ENCODE assay signal across 8 cellular contexts in genomic region chr6:26025047-26025893, GRCh38.
DNase-seq lines count a peak whose midpoint lies in the region; ATAC-seq and TF ChIP-seq lines count a peak whose summit lies in the region.

No MANE protein-coding gene starts in this region.

- H3K36me3 Mint-ChIP-seq in H9 (ENCODE audit: insufficient read depth in 1 of 3, low read depth in 3 of 3) = no peaks in the 10 kb centered on the region

- no peak overlapping the region for H3K18ac ChIP-seq in H9 (ENCODE audit: insufficient read length, low read depth, low read length)

- no peak overlapping the region for H4K5ac ChIP-seq in H9 (ENCODE audit: insufficient read length, low read depth, low read length)

- no peak for TF ChIP-seq CTCF in H9 (conservative IDR thresholded peaks at IDR 0.05)
- TF ChIP-seq CTCF in fibroblast of mammary gland (conservative IDR thresholded peaks at IDR 0.05; ENCODE audit: control insufficient read depth, insufficient read depth, low read depth, low read length) = no peak
- TF ChIP-seq CTCF in parathyroid adenoma (IDR thresholded peaks at IDR 0.05) = no peak

- H3T11ph ChIP-seq in H9 (ENCODE audit: low read length) = no peak overlapping the region

- peak overlapping the region in 2 of 3 experiments; percentile 89 to 99; a peak in 4 of 7 replicates for H3K27ac Mint-ChIP-seq in H9

- H3K79me2 ChIP-seq in H9 (ENCODE audit: insufficient read depth, low read length) (no peaks in the 10 kb centered on the region), parathyroid adenoma (no peaks in the 10 kb centered on the region)

- H3K36me3 ChIP-seq in parathyroid adenoma (ENCODE audit: control insufficient read depth, insufficient read depth, low read length) = no peaks in the 10 kb centered on the region

- H3K4ac ChIP-seq in H9 (ENCODE audit: low read depth, low read length) = no peak overlapping the region

- no peaks in the 10 kb centered on the region; the same call in 1 of the 2 replicates for H3K27me3 Mint-ChIP-seq in H9 (ENCODE audit: low read depth)

- no peaks in the 10 kb centered on the region for H3K79me1 ChIP-seq in H9 (ENCODE audit: insufficient read depth, low read depth, low read length, poor library complexity, severe bottlenecking)

- H2BK120ac ChIP-seq in H9 (ENCODE audit: low read depth, low read length, poor library complexity, severe bottlenecking) = no peak overlapping the region

- DNase-seq in H9 = no peak
- DNase-seq in SW480 (ENCODE audit: low spot score) = peak; percentile 59
- peak; percentile 81 for DNase-seq in fibroblast of mammary gland (ENCODE audit: low read depth)
- DNase-seq in retina = no peak

- no peak overlapping the region for H2BK5ac ChIP-seq in H9 (ENCODE audit: insufficient read length, low read length)

- H4K20me1 ChIP-seq in H9 (ENCODE audit: control insufficient read depth, insufficient read depth, insufficient read length) = no peaks in the 10 kb centered on the region

- no peak overlapping the region for H3K23ac ChIP-seq in H9 (ENCODE audit: insufficient read length, low read depth, low read length)

- H2BK12ac ChIP-seq in H9 (ENCODE audit: insufficient read length, low read depth, low read length) = no peak overlapping the region

- H3K9me3 ChIP-seq in H9 (ENCODE audit: control insufficient read depth, low read depth, low read length) (no peaks in the 10 kb centered on the region), parathyroid adenoma (ENCODE audit: control insufficient read depth, low read length) (no peaks in the 10 kb centered on the region)

- no peak overlapping the region for H2BK15ac ChIP-seq in H9 (ENCODE audit: low read depth, low read length)

- no peak for ATAC-seq in HG03469 (IDR thresholded peaks at IDR 0.05; ENCODE audit: unreplicated experiment)
- no peak for ATAC-seq in HG03039 (IDR thresholded peaks at IDR 0.05; ENCODE audit: unreplicated experiment)
- no peak for ATAC-seq in HG03460 (IDR thresholded peaks at IDR 0.05; ENCODE audit: unreplicated experiment)

- H3K27me3 ChIP-seq in H9 (ENCODE audit: insufficient read depth, low read length) = no peaks in the 10 kb centered on the region
- H3K27me3 ChIP-seq in parathyroid adenoma (ENCODE audit: control insufficient read depth, insufficient read depth, low read length) = no peaks in the 10 kb centered on the region

- H3K4me3 ChIP-seq in fibroblast of mammary gland (ENCODE audit: control insufficient read depth, low read depth, low read length) (no peak overlapping the region), parathyroid adenoma (ENCODE audit: low read depth, low read length) (no peak overlapping the region)

- H3K9me3 Mint-ChIP-seq in H9 = no peaks in the 10 kb centered on the region; a peak in 1 of 5 replicates

- peaks cover 12% of the 10 kb centered on the region for H3K23me2 ChIP-seq in H9 (ENCODE audit: insufficient read length, low read depth, low read length, poor library complexity, severe bottlenecking)

- no peak overlapping the region; the same call in 1 of the 2 replicates for H3K14ac ChIP-seq in H9 (ENCODE audit: insufficient read depth, low read length)

- H3K9ac ChIP-seq in H9 (ENCODE audit: extremely low read depth, insufficient read length, low read length) (no peak overlapping the region), parathyroid adenoma (no peak overlapping the region)

- H3K4me1 ChIP-seq in H9 (ENCODE audit: insufficient read depth, low read length) = no peaks in the 10 kb centered on the region; the same call in 1 of the 2 replicates
- peaks cover 12% of the 10 kb centered on the region for H3K4me1 ChIP-seq in parathyroid adenoma

- peak overlapping the region in 1 of 2 experiments; percentile 96; a peak in 3 of 5 replicates for H3K4me3 Mint-ChIP-seq in H9

- no peak overlapping the region for H3K56ac ChIP-seq in H9 (ENCODE audit: insufficient read length, low read depth, low read length)

- peak overlapping the region; percentile 34 for H2BK20ac ChIP-seq in H9 (ENCODE audit: low read depth, low read length, poor library complexity, severe bottlenecking)

- H4K91ac ChIP-seq in H9 (ENCODE audit: insufficient read length, low read depth, low read length) = no peak overlapping the region

- H3K4me2 ChIP-seq in H9 (ENCODE audit: insufficient read depth, insufficient read length, low read length) (no peak overlapping the region), parathyroid adenoma (ENCODE audit: low read length) (peak overlapping the region; percentile 98)

- H3K27ac ChIP-seq in H9 (ENCODE audit: insufficient read length, low read depth, low read length) = peak overlapping the region; percentile 29
- H3K27ac ChIP-seq in parathyroid adenoma = peak overlapping the region; percentile 96

- no peak overlapping the region for H2AFZ ChIP-seq in H9 (ENCODE audit: low read length)
- H2AFZ ChIP-seq in parathyroid adenoma = peak overlapping the region; percentile 65

- H2AK5ac ChIP-seq in H9 (ENCODE audit: insufficient read length, low read length) = no peak overlapping the region

- no peak overlapping the region for H4K8ac ChIP-seq in H9 (replicated peaks; ENCODE audit: insufficient read length, low read depth, low read length)

- peaks cover 67 to 71% of the 10 kb centered on the region in 2 experiments for H3K4me1 Mint-ChIP-seq in H9

- no CpG with 5 or more reads among the region's 17 CpGs for WGBS in H9 (ENCODE audit: extremely low coverage, insufficient read length, low lambda C conversion rate)

Comparison
In these comparisons a context has a peak if more than half of its experiments do, and no peak if none do; other contexts are left out.
1. DNase-seq: peak in SW480 (single experiment) and fibroblast of mammary gland (single experiment); none in H9 (single experiment) and retina (single experiment).